1 cellular context compared by ENCODE assay signal in the genomic region with DNA sequence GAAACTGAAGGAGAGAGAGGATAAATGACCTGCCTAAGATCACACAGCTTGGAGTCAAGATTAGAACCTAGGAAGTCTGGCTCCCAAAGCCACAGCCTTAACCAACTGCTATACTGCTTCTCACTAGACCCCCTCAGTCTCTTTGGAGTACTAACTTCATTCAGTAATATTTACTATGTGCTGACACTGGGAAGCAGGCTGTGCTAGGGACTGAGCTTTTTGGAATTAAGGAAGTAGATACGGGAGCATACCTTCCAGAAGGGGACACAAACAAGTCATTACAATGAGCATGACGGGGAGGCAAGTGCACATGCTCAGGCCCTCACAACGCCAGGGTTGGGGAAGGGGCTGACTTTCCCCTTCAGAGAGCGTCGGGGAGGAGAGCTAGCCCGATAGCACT.
A peak's percentile ranks its signal among the peaks of the same experiment; 100 is the strongest.
TF ChIP-seq lines count a peak whose summit lies in the region.

No MANE protein-coding gene starts in this region.

TF ChIP-seq in H1, 55 proteins besides CTCF, POLR2A, EP300 and RAD21:
- TF ChIP-seq ZNF274 (IDR thresholded peaks at IDR 0.05; ENCODE audit: borderline replicate concordance, extremely low read depth, low read length) (no peak), POLR2AphosphoS5 (IDR thresholded peaks at IDR 0.05; ENCODE audit: low read depth, low read length) (0 out of 2 replicates have a peak, but pooled peaks have one; percentile 27)
